Comparison of ENCODE assay signal across 10 cellular contexts in genomic region chr9:69443178-69443577, GRCh38.
DNase-seq lines count a peak whose midpoint lies in the region; FAIRE-seq lines count a peak whose summit lies in the region.
"Had no signal": no experiment of that assay in that cellular context is flagged by ENCODE, and none has a peak within 500 bp of the region (broad histone marks: within the 10 kb centered on the region; RNA-seq: fewer than 3 reads in every experiment).

No MANE protein-coding gene starts in this region.

- no peak for FAIRE-seq in GM19239 (lab: Jason Lieb, UNC)
- FAIRE-seq: D721Med had no signal

- DNase-seq in DMS79 treated with DMSO at 0.1 percent for 48 hours (lab: John Stamatoyannopoulos, UW) (peak; percentile 69), NCI-H2029 treated with DMSO at 0.1 percent for 48 hours (lab: John Stamatoyannopoulos, UW) (peak; percentile 26), NCI-H748 (lab: John Stamatoyannopoulos, UW; ENCODE audit: unreplicated experiment) (peak; percentile 99), kidney tubule cell (ENCODE audit: low spot score) (peak; percentile 95), GM19239 (ENCODE audit: insufficient read length, low spot score) (no peak), globus pallidus (ENCODE audit: low spot score) (no peak), mucosa of gallbladder (ENCODE audit: low spot score) (no peak)
- no peak for DNase-seq in activated naive CD4-positive, alpha-beta T cell treated with Interleukin-2 at 50 U/mL for 16 hours
- DNase-seq: occipital lobe had no signal

Comparison
In these comparisons a context has a peak if more than half of its experiments do, and no peak if none do; other contexts are left out.
1. DNase-seq: peak in DMS79 treated with DMSO at 0.1 percent for 48 hours (single experiment), NCI-H2029 treated with DMSO at 0.1 percent for 48 hours (single experiment), NCI-H748 (single experiment) and kidney tubule cell (single experiment); none in GM19239 (single experiment), globus pallidus (single experiment), mucosa of gallbladder (single experiment) and activated naive CD4-positive, alpha-beta T cell treated with Interleukin-2 at 50 U/mL for 16 hours (single experiment).